20 cellular contexts compared by ENCODE assay signal in the genomic region with DNA sequence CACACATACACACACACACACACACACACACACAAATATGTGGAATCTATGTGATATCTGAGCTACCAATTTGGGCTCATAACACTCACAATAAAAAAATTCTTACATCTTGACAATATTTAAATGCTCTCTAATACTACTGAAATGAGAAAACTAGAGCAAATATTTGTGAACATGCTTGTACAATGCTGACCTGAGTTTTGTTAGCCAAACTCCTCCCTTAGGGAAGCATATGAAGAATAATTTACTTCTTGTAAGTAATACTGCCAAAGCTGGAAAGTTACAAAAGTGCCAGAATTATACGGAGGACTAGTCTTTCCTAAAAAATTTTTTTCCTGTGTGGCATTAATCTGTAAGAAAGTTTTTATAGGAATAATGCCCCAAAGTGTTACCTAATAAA. TPM values are rescaled to one million over a fixed set of nuclear protein-coding genes. Genes with fewer than 3 reads are reported as not detected.
A peak's percentile ranks its signal among the peaks of the same experiment; 100 is the strongest.
DNase-seq lines count a peak whose midpoint lies in the region; ATAC-seq and TF ChIP-seq lines count a peak whose summit lies in the region.
"Had no signal": no experiment of that assay in that cellular context is flagged by ENCODE, and none has a peak within 500 bp of the region (broad histone marks: within the 10 kb centered on the region; RNA-seq: fewer than 3 reads in every experiment).

No MANE protein-coding gene starts in this region.

- H3K4me3 ChIP-seq in AG10803 (ENCODE audit: low read length): no peak overlapping the region
- peak overlapping the region; percentile 26; the same call in 1 of the 2 replicates for H3K4me3 ChIP-seq in LNCaP clone FGC (ENCODE audit: low read depth, low read length)
- no peak overlapping the region for H3K4me3 ChIP-seq in choroid plexus epithelial cell (ENCODE audit: low read depth, low read length)
- H3K4me3 ChIP-seq in mesenchymal stem cell (ENCODE audit: insufficient read depth in 1 of 2, low read depth in 1 of 2, low read length in 2 of 2): no peak overlapping the region
- H3K4me3 ChIP-seq: upper lobe of left lung had no signal

- no peaks in the 10 kb centered on the region for H3K4me1 ChIP-seq in mesenchymal stem cell (ENCODE audit: control insufficient read depth, insufficient read depth, low read depth, low read length)

- H2BK15ac ChIP-seq in mesenchymal stem cell (ENCODE audit: low read depth, poor library complexity, severe bottlenecking): no peak overlapping the region

- DNase-seq in AG10803 (ENCODE audit: low read depth) (peak; percentile 45), LNCaP clone FGC (ENCODE audit: low read depth) (peak; percentile 54), choroid plexus epithelial cell (ENCODE audit: low read depth) (peak; percentile 40), mesenchymal stem cell (no peak), SHP77 (lab: John Stamatoyannopoulos, UW) (no peak)
- DNase-seq in activated CD8-positive, alpha-beta memory T cell treated with anti-CD3 and anti-CD28 coated beads, Interleukin-2, amount 50 U/mL, for 48 hours: no peak
- no peak for DNase-seq in activated CD4-positive, alpha-beta T cell treated with anti-CD3 and anti-CD28 coated beads for 1 hour
- DNase-seq: activated CD4-positive, CD25-positive, alpha-beta regulatory T cell; activated CD8-positive, alpha-beta T cell treated with anti-CD3 and anti-CD28 coated beads, Interleukin-2, amount 10 ng/mL, durations not matched to agents 7 days and 5 days; activated naive CD8-positive, alpha-beta T cell treated with anti-CD3 and anti-CD28 coated beads, Interleukin-2, amount 50 U/mL, for 24 hours; CD4-positive, alpha-beta T cell; central memory CD4-positive, alpha-beta T cell; DMS53; foreskin keratinocyte; hypothalamus; NCI-H187 treated with DMSO at 0.1 percent for 48 hours; SIG-M5; stimulated activated naive CD8-positive, alpha-beta T cell treated with anti-CD3 and anti-CD28 coated beads, Interleukin-15, Interleukin-2, amounts not matched to agents 100 U/mL and 50 U/mL, for 24 hours; upper lobe of left lung had no signal

- no peak overlapping the region for H2BK12ac ChIP-seq in mesenchymal stem cell (ENCODE audit: low read length in 2 of 2)

- H4K91ac ChIP-seq in mesenchymal stem cell (ENCODE audit: low read length): no peak overlapping the region

- no peak for ATAC-seq in HG03520 (IDR thresholded peaks at IDR 0.05; ENCODE audit: unreplicated experiment)
- ATAC-seq: activated naive CD8-positive, alpha-beta T cell treated with anti-CD3 and anti-CD28 coated beads, Interleukin-2, amount 50 U/mL, for 24 hours; foreskin keratinocyte; stimulated activated naive CD8-positive, alpha-beta T cell treated with anti-CD3 and anti-CD28 coated beads, Interleukin-15, Interleukin-2, amounts not matched to agents 100 U/mL and 50 U/mL, for 24 hours had no signal

- H3K14ac ChIP-seq in mesenchymal stem cell (ENCODE audit: low read length in 2 of 2): no peak overlapping the region

- H2BK5ac ChIP-seq in mesenchymal stem cell (ENCODE audit: low read depth, low read length, poor library complexity, severe bottlenecking): no peak overlapping the region

- H3K23ac ChIP-seq in mesenchymal stem cell (ENCODE audit: low read length in 2 of 2): no peak overlapping the region

- peaks cover 10% of the 10 kb centered on the region for H3K79me1 ChIP-seq in mesenchymal stem cell (replicated peaks; ENCODE audit: low read length, poor library complexity, severe bottlenecking)

- H2AK5ac ChIP-seq in mesenchymal stem cell (ENCODE audit: low read length, severe bottlenecking): no peak overlapping the region

- H3K9me3 ChIP-seq in mesenchymal stem cell (ENCODE audit: control insufficient read depth, low read length): no peaks in the 10 kb centered on the region
- H3K9me3 ChIP-seq: upper lobe of left lung had no signal

- no peak overlapping the region for H2BK120ac ChIP-seq in mesenchymal stem cell (ENCODE audit: low read depth, low read length)

- H3K4ac ChIP-seq in mesenchymal stem cell (ENCODE audit: low read depth in 1 of 2, low read length in 2 of 2): no peak overlapping the region

- H3K27ac ChIP-seq in mesenchymal stem cell (ENCODE audit: low read length, poor library complexity, severe bottlenecking): no peak overlapping the region
- H3K27ac ChIP-seq: foreskin keratinocyte had no signal

- no peak overlapping the region for H3K4me2 ChIP-seq in mesenchymal stem cell (ENCODE audit: low read length, poor library complexity, severe bottlenecking)

- H3K18ac ChIP-seq in mesenchymal stem cell (ENCODE audit: low read depth in 1 of 2, low read length in 2 of 2): no peak overlapping the region

- H2AFZ ChIP-seq in mesenchymal stem cell (ENCODE audit: low read depth, low read length): no peak overlapping the region

- H4K8ac ChIP-seq in mesenchymal stem cell (ENCODE audit: low read length): no peak overlapping the region

- no peaks in the 10 kb centered on the region for H3K27me3 ChIP-seq in mesenchymal stem cell (ENCODE audit: control insufficient read depth in 1 of 2, insufficient read depth in 1 of 2, low read length in 2 of 2)
- H3K27me3 ChIP-seq: foreskin keratinocyte, upper lobe of left lung had no signal

- WGBS in mesenchymal stem cell: no CpG with 5 or more reads among the region's 1 CpG

- TF ChIP-seq CTCF in AG10803 (conservative IDR thresholded peaks at IDR 0.05; ENCODE audit: low read length) (no peak), LNCaP clone FGC (IDR thresholded peaks at IDR 0.05; ENCODE audit: control insufficient read depth, extremely low read depth, insufficient read depth) (no peak), choroid plexus epithelial cell (conservative IDR thresholded peaks at IDR 0.05; ENCODE audit: low read depth, low read length) (no peak)

- H3K36me3 ChIP-seq in mesenchymal stem cell (ENCODE audit: control insufficient read depth in 1 of 2, insufficient read depth in 2 of 2, low read depth in 1 of 2, low read length in 2 of 2): peaks cover 8 to 36% of the 10 kb centered on the region in 2 experiments

- peak overlapping the region; percentile 31 for H3K9ac ChIP-seq in mesenchymal stem cell (ENCODE audit: low read length)

RNA-seq across cellular contexts. Expression of a gene that starts 18.5 kb away (rescaled TPM):
- polyA plus RNA-seq in mesenchymal stem cell (2013, experiment 1 of 2): 25.6 TPM
- 26.0 TPM for polyA plus RNA-seq in mesenchymal stem cell (2013, experiment 2 of 2)

Comparison
In these comparisons a context has a peak if more than half of its experiments do, and no peak if none do; other contexts are left out.
1. DNase-seq: peak in AG10803 (single experiment), LNCaP clone FGC (single experiment) and choroid plexus epithelial cell (single experiment); none in mesenchymal stem cell (single experiment), activated CD8-positive, alpha-beta memory T cell treated with anti-CD3 and anti-CD28 coated beads, Interleukin-2, amount 50 U/mL, for 48 hours (single experiment), activated CD4-positive, alpha-beta T cell treated with anti-CD3 and anti-CD28 coated beads for 1 hour (single experiment) and SHP77 (0 of 2).